8 cellular contexts compared by ENCODE assay signal in genomic region chr13:88125055-88125454, GRCh38.
"Had no signal": no experiment of that assay in that cellular context is flagged by ENCODE, and none has a peak within 500 bp of the region (broad histone marks: within the 10 kb centered on the region; RNA-seq: fewer than 3 reads in every experiment).

No MANE protein-coding gene starts in this region.

- H3K9me3 ChIP-seq: HAP-1 had no signal

- H3K27ac ChIP-seq: GM23248 had no signal

- H3K36me3 ChIP-seq: HAP-1 had no signal

- H3K4me3 ChIP-seq: GM23248, HAP-1 had no signal

- ATAC-seq: HCT116 had no signal

- DNase-seq: GM23248, GOT3, H7, HFFc6, IMR-90, KBM-7 had no signal

- H3K4me1 ChIP-seq: HAP-1 had no signal
